ENCODE assay signal across 11 cellular contexts in genomic region chr14:93137864-93138263, GRCh38. TPM values are rescaled to one million over a fixed set of nuclear protein-coding genes. Genes with fewer than 3 reads are reported as not detected.
DNase-seq lines count a peak whose midpoint lies in the region; ATAC-seq, FAIRE-seq and TF ChIP-seq lines count a peak whose summit lies in the region.
"Had no signal": no experiment of that assay in that cellular context is flagged by ENCODE, and none has a peak within 500 bp of the region (broad histone marks: within the 10 kb centered on the region; RNA-seq: fewer than 3 reads in every experiment).

No MANE protein-coding gene starts in this region.

- no peak for ATAC-seq in activated CD4-positive, alpha-beta T cell treated with anti-CD3 and anti-CD28 coated beads for 36 hours
- ATAC-seq: CD8-positive, alpha-beta T cell; naive thymus-derived CD4-positive, alpha-beta T cell had no signal

- no peak overlapping the region for H4K8ac ChIP-seq in mesenchymal stem cell (ENCODE audit: low read length)

- H3K4me3 Mint-ChIP-seq in activated CD4-positive, alpha-beta T cell treated with anti-CD3 and anti-CD28 coated beads for 36 hours = no peak overlapping the region
- H3K4me3 Mint-ChIP-seq: activated naive CD8-positive, alpha-beta T cell; CD8-positive, alpha-beta T cell; naive thymus-derived CD4-positive, alpha-beta T cell had no signal

- intact Hi-C loops in activated CD4-positive, alpha-beta T cell treated with anti-CD3 and anti-CD28 coated beads for 36 hours (cut with DNase I, micrococcal nuclease) = no loop called here

- no peak for FAIRE-seq in urothelium cell line (lab: Jason Lieb, UNC)

- H3K36me3 ChIP-seq in mesenchymal stem cell (ENCODE audit: control insufficient read depth in 1 of 2, insufficient read depth in 2 of 2, low read depth in 1 of 2, low read length in 2 of 2) = no peaks in the 10 kb centered on the region

- H3K4me3 ChIP-seq in cardiac fibroblast (replicated peaks in 1 of 2; ENCODE audit: low read depth in 2 of 2, low read length in 2 of 2) (no peak overlapping the region), mesenchymal stem cell (ENCODE audit: insufficient read depth in 1 of 2, low read depth in 1 of 2, low read length in 2 of 2) (no peak overlapping the region)

- no peak overlapping the region for H2AFZ ChIP-seq in mesenchymal stem cell (ENCODE audit: low read depth, low read length)

- no peak overlapping the region for H2BK5ac ChIP-seq in mesenchymal stem cell (ENCODE audit: low read depth, low read length, poor library complexity, severe bottlenecking)

- H2BK12ac ChIP-seq in mesenchymal stem cell (ENCODE audit: low read length in 2 of 2) = no peak overlapping the region

- peaks cover 0 to 11% of the 10 kb centered on the region in 2 experiments for H3K27me3 ChIP-seq in mesenchymal stem cell (ENCODE audit: control insufficient read depth in 1 of 2, insufficient read depth in 1 of 2, low read length in 2 of 2)

- DNase-seq in Daoy (ENCODE audit: low read depth) (peak; percentile 59), NCI-H2227 treated with DMSO at 0.1 percent for 48 hours (lab: John Stamatoyannopoulos, UW) (peak; percentile 37), cardiac fibroblast (ENCODE audit: low read depth in 2 of 2) (peak; percentile 36 to 51), lung microvascular endothelial cell (ENCODE audit: low read depth in 2 of 2) (peak; percentile 36 to 47), NCI-H1694 (lab: John Stamatoyannopoulos, UW) (no peak), urothelium cell line (ENCODE audit: low spot score) (no peak), mesenchymal stem cell (no peak)
- no peak for DNase-seq in activated CD4-positive, alpha-beta T cell treated with anti-CD3 and anti-CD28 coated beads for 36 hours
- DNase-seq: CD8-positive, alpha-beta T cell; naive thymus-derived CD4-positive, alpha-beta T cell had no signal

- H3K27me3 Mint-ChIP-seq in activated CD4-positive, alpha-beta T cell treated with anti-CD3 and anti-CD28 coated beads for 36 hours = no peaks in the 10 kb centered on the region
- H3K27me3 Mint-ChIP-seq: activated naive CD8-positive, alpha-beta T cell; naive thymus-derived CD4-positive, alpha-beta T cell had no signal

- H3K4me1 Mint-ChIP-seq in activated CD4-positive, alpha-beta T cell treated with anti-CD3 and anti-CD28 coated beads for 36 hours = peaks cover 2% of the 10 kb centered on the region

- no peaks in the 10 kb centered on the region for H3K36me3 Mint-ChIP-seq in activated CD4-positive, alpha-beta T cell treated with anti-CD3 and anti-CD28 coated beads for 36 hours (ENCODE audit: low read depth)
- H3K36me3 Mint-ChIP-seq: activated naive CD8-positive, alpha-beta T cell; CD8-positive, alpha-beta T cell; naive thymus-derived CD4-positive, alpha-beta T cell had no signal

- no peaks in the 10 kb centered on the region for H3K79me1 ChIP-seq in mesenchymal stem cell (replicated peaks; ENCODE audit: low read length, poor library complexity, severe bottlenecking)

- no peak overlapping the region for H4K91ac ChIP-seq in mesenchymal stem cell (ENCODE audit: low read length)

- no peak overlapping the region for H2AK5ac ChIP-seq in mesenchymal stem cell (ENCODE audit: low read length, severe bottlenecking)

- H2BK15ac ChIP-seq in mesenchymal stem cell (ENCODE audit: low read depth, poor library complexity, severe bottlenecking) = no peak overlapping the region

- no peak overlapping the region for H2BK120ac ChIP-seq in mesenchymal stem cell (ENCODE audit: low read depth, low read length)

- no peak overlapping the region for H3K14ac ChIP-seq in mesenchymal stem cell (ENCODE audit: low read length in 2 of 2)

- H3K27ac ChIP-seq in mesenchymal stem cell (ENCODE audit: low read length, poor library complexity, severe bottlenecking) = no peak overlapping the region

- no peak overlapping the region for H3K4me2 ChIP-seq in mesenchymal stem cell (ENCODE audit: low read length, poor library complexity, severe bottlenecking)

- H3K27ac Mint-ChIP-seq in activated CD4-positive, alpha-beta T cell treated with anti-CD3 and anti-CD28 coated beads for 36 hours = no peak overlapping the region
- H3K27ac Mint-ChIP-seq: activated naive CD8-positive, alpha-beta T cell; CD8-positive, alpha-beta T cell; naive thymus-derived CD4-positive, alpha-beta T cell had no signal

- no peak overlapping the region for H3K4ac ChIP-seq in mesenchymal stem cell (ENCODE audit: low read depth in 1 of 2, low read length in 2 of 2)

- H3K9me3 Mint-ChIP-seq in activated CD4-positive, alpha-beta T cell treated with anti-CD3 and anti-CD28 coated beads for 36 hours (ENCODE audit: low read depth) = no peaks in the 10 kb centered on the region
- H3K9me3 Mint-ChIP-seq: CD8-positive, alpha-beta T cell; naive thymus-derived CD4-positive, alpha-beta T cell had no signal

- H3K9me3 ChIP-seq in mesenchymal stem cell (ENCODE audit: control insufficient read depth, low read length) = no peaks in the 10 kb centered on the region

- no peaks in the 10 kb centered on the region for H3K4me1 ChIP-seq in mesenchymal stem cell (ENCODE audit: control insufficient read depth, insufficient read depth, low read depth, low read length)

- POLR2A ChIA-PET in activated CD4-positive, alpha-beta T cell treated with anti-CD3 and anti-CD28 coated beads for 36 hours (lab: Charles Lee) = no interaction called here

- H3K23ac ChIP-seq in mesenchymal stem cell (ENCODE audit: low read length in 2 of 2) = no peak overlapping the region

- CTCF ChIA-PET in activated CD4-positive, alpha-beta T cell treated with anti-CD3 and anti-CD28 coated beads for 36 hours (lab: Charles Lee) = interaction anchor here (0.6 to 3.7 kb wide), 5 partner anchors 23 to 185 kb away, joined by 3 to 22 read pairs (median 3); no protein-coding TSS in a partner anchor

- H3K18ac ChIP-seq in mesenchymal stem cell (ENCODE audit: low read depth in 1 of 2, low read length in 2 of 2) = no peak overlapping the region

- no peak for TF ChIP-seq CTCF in cardiac fibroblast (IDR thresholded peaks at IDR 0.05; ENCODE audit: low read depth, low read length)

- no peak overlapping the region for H3K9ac ChIP-seq in mesenchymal stem cell (ENCODE audit: low read length)

- 78% methylated on average over 16 of the region's 17 CpGs for WGBS in mesenchymal stem cell

RNA-seq across cellular contexts. Expression of gene ITPK1, which starts 22.1 kb away (rescaled TPM):
- 14.2 and 24.7 TPM in 2 replicates for total RNA-seq in Daoy (2014; rRNA removed; shearing (Covaris generic))
- total RNA-seq in lung microvascular endothelial cell = 8.7 and 15.7 TPM in 2 replicates
- total RNA-seq in activated CD4-positive, alpha-beta T cell treated with anti-CD3 and anti-CD28 coated beads for 36 hours = 10 to 100 TPM; 31.0 to 35.5 TPM
- polyA plus RNA-seq in mesenchymal stem cell (2013, experiment 1 of 2) = 8.1 TPM
- polyA plus RNA-seq in mesenchymal stem cell (2013, experiment 2 of 2) = 7.9 TPM

RNA-seq across cellular contexts. Expression of gene MOAP1, which starts 46.8 kb away (rescaled TPM):
- total RNA-seq in Daoy (2014; rRNA removed; shearing (Covaris generic)) = 18.8 and 19.8 TPM in 2 replicates
- total RNA-seq in lung microvascular endothelial cell = 18.7 and 30.6 TPM in 2 replicates
- 10 to 100 TPM; 11.7 to 15.9 TPM for total RNA-seq in activated CD4-positive, alpha-beta T cell treated with anti-CD3 and anti-CD28 coated beads for 36 hours
- 11.6 TPM for polyA plus RNA-seq in mesenchymal stem cell (2013, experiment 1 of 2)
- polyA plus RNA-seq in mesenchymal stem cell (2013, experiment 2 of 2) = 12.4 TPM

RNA-seq across cellular contexts. Expression of gene LYSET, which starts 47.3 kb away (rescaled TPM):
- 10.8 and 23.1 TPM in 2 replicates for total RNA-seq in Daoy (2014; rRNA removed; shearing (Covaris generic))
- 8.5 and 17.1 TPM in 2 replicates for total RNA-seq in lung microvascular endothelial cell
- total RNA-seq in activated CD4-positive, alpha-beta T cell treated with anti-CD3 and anti-CD28 coated beads for 36 hours = 10 to 100 TPM in 1 of 2 experiments, 1 to 10 TPM in 1; 9.9 to 10.2 TPM
- polyA plus RNA-seq in mesenchymal stem cell (2013, experiment 1 of 2) = 19.0 TPM
- polyA plus RNA-seq in mesenchymal stem cell (2013, experiment 2 of 2) = 19.9 TPM

Comparison
In these comparisons a context has a peak if more than half of its experiments do, and no peak if none do; other contexts are left out.
1. DNase-seq: peak in Daoy (single experiment), NCI-H2227 treated with DMSO at 0.1 percent for 48 hours (single experiment), cardiac fibroblast (2 of 2) and lung microvascular endothelial cell (2 of 2); none in NCI-H1694 (single experiment), activated CD4-positive, alpha-beta T cell treated with anti-CD3 and anti-CD28 coated beads for 36 hours (single experiment), urothelium cell line (single experiment) and mesenchymal stem cell (single experiment).